ENCODE assay signal across 8 cellular contexts in the genomic region with DNA sequence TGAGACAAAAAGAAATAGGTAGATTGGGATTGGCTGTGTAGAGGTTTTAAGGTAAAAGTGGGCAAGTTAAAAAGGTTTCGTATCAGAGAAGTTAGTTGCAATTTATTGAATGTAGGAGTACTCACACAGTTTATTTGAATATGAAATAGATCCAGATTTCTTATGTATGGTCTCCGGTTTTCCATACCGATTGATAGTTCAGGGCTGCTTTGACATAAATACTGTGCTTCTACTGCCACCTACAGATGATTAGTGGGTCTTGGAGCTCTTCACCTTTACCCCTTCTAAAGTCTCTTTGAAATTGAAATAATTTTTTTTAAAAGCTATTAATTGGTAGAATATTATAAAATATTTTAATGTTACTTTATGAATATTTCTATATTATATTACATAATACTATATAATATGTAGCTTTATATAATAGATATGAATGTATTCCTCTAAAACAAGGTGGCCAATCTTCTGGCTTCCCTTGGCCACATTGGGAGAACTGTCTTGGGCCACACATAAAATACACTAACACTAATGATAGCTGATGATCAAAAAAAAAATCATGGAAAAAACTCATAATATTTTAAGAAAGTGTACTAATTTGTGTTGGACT. TPM values are rescaled to one million over a fixed set of nuclear protein-coding genes. Genes with fewer than 3 reads are reported as not detected.
A peak's percentile ranks its signal among the peaks of the same experiment; 100 is the strongest.
DNase-seq lines count a peak whose midpoint lies in the region; ATAC-seq and TF ChIP-seq lines count a peak whose summit lies in the region.

No MANE protein-coding gene starts in this region.

- peaks cover 64% of the 10 kb centered on the region for H3K4me1 Mint-ChIP-seq in stimulated activated memory B cell treated with anti-CD40 and anti-IgM and Interleukin-4, amounts not matched to agents 10 μg/mL and 1 μg/mL and 100 μg/mL, for 72 hours

- peak overlapping the region; percentile 2 to 93 for H3K27ac Mint-ChIP-seq in activated naive CD4-positive, alpha-beta T cell treated with anti-CD3 and anti-CD28 coated beads, Interleukin-2, amount 50 U/mL, for 72 hours
- no peak overlapping the region for H3K27ac Mint-ChIP-seq in stimulated activated memory B cell treated with anti-CD40 and anti-IgM and Interleukin-4, amounts not matched to agents 10 μg/mL and 1 μg/mL and 100 μg/mL, for 72 hours

- in situ Hi-C loops in GM13977 (cut with MboI; ENCODE audit: low pct_unique_long_range_greater_than_20kb, low sequenced_read_pairs, unreplicated experiment) = loop anchor here (25.0 kb wide), 1 partner anchor 404 kb away; no protein-coding TSS in a partner anchor

- H3K36me3 Mint-ChIP-seq in activated naive CD4-positive, alpha-beta T cell treated with anti-CD3 and anti-CD28 coated beads, Interleukin-2, amount 50 U/mL, for 72 hours = peaks cover 0 to 8% of the 10 kb centered on the region in 2 donors
- H3K36me3 Mint-ChIP-seq in stimulated activated memory B cell treated with anti-CD40 and anti-IgM and Interleukin-4, amounts not matched to agents 10 μg/mL and 1 μg/mL and 100 μg/mL, for 72 hours = peaks cover 6% of the 10 kb centered on the region

- peak; percentile 39 to 43 for ATAC-seq in activated naive CD4-positive, alpha-beta T cell treated with anti-CD3 and anti-CD28 coated beads, Interleukin-2, amount 50 U/mL, for 72 hours
- ATAC-seq in stimulated activated memory B cell treated with anti-CD40 and anti-IgM and Interleukin-4, amounts not matched to agents 10 μg/mL and 1 μg/mL and 100 μg/mL, for 72 hours = peak; percentile 61
- ATAC-seq in GM18498 (IDR thresholded peaks at IDR 0.05; ENCODE audit: unreplicated experiment) = no peak
- ATAC-seq in HG02678 (IDR thresholded peaks at IDR 0.05; ENCODE audit: unreplicated experiment) = no peak

- no peaks in the 10 kb centered on the region for H3K9me3 ChIP-seq in BLaER1 treated with 17β-estradiol and CSF1 and Interleukin-3, amounts not matched to agents 10 nM and 100 nM (replicated peaks in 1 of 11)
- no peaks in the 10 kb centered on the region for H3K9me3 ChIP-seq in left ventricle myocardium inferior (replicated peaks)

- H3K4me1 ChIP-seq in BLaER1 treated with 17β-estradiol and CSF1 and Interleukin-3, amounts not matched to agents 10 nM and 100 nM = peaks cover 80 to 98% (median 90%) of the 10 kb centered on the region in 10 experiments
- H3K4me1 ChIP-seq in left ventricle myocardium inferior = peaks cover 24% of the 10 kb centered on the region

- intact Hi-C loops in left ventricle myocardium inferior (cut with micrococcal nuclease) = loop anchor here (5.0 kb wide), 2 partner anchors 89 to 171 kb away; no protein-coding TSS in a partner anchor

- H3K4me3 ChIP-seq in BLaER1 treated with 17β-estradiol and CSF1 and Interleukin-3, amounts not matched to agents 10 nM and 100 nM = no peak overlapping the region
- H3K4me3 ChIP-seq in left ventricle myocardium inferior = no peak overlapping the region

- no peaks in the 10 kb centered on the region for H3K27me3 Mint-ChIP-seq in stimulated activated memory B cell treated with anti-CD40 and anti-IgM and Interleukin-4, amounts not matched to agents 10 μg/mL and 1 μg/mL and 100 μg/mL, for 72 hours

- peaks cover 8 to 52% (median 24%) of the 10 kb centered on the region in 11 experiments; a peak in 20 of 22 replicates for H3K36me3 ChIP-seq in BLaER1 treated with 17β-estradiol and CSF1 and Interleukin-3, amounts not matched to agents 10 nM and 100 nM
- H3K36me3 ChIP-seq in left ventricle myocardium inferior = no peaks in the 10 kb centered on the region

- TF ChIP-seq CTCF in GM13977 (IDR thresholded peaks at IDR 0.05; ENCODE audit: extremely low read depth, insufficient read depth, missing control alignments) = peak; percentile 60
- TF ChIP-seq CTCF in left ventricle myocardium inferior (IDR thresholded peaks at IDR 0.05; ENCODE audit: borderline replicate concordance) = peak; percentile 78

- peaks cover 0 to 32% (median 0%) of the 10 kb centered on the region in 11 experiments; a peak in 6 of 22 replicates for H4K20me1 ChIP-seq in BLaER1 treated with 17β-estradiol and CSF1 and Interleukin-3, amounts not matched to agents 10 nM and 100 nM

- no peak overlapping the region for H3K4me3 Mint-ChIP-seq in stimulated activated memory B cell treated with anti-CD40 and anti-IgM and Interleukin-4, amounts not matched to agents 10 μg/mL and 1 μg/mL and 100 μg/mL, for 72 hours

- peak overlapping the region; percentile 28 to 91 (median 82); a peak in 18 of 22 replicates for H3K4me2 ChIP-seq in BLaER1 treated with 17β-estradiol and CSF1 and Interleukin-3, amounts not matched to agents 10 nM and 100 nM

- peak overlapping the region in 5 of 11 experiments; percentile 32 to 57 (median 42); a peak in 8 of 22 replicates for H3K9ac ChIP-seq in BLaER1 treated with 17β-estradiol and CSF1 and Interleukin-3, amounts not matched to agents 10 nM and 100 nM

- H3K27ac ChIP-seq in BLaER1 treated with 17β-estradiol and CSF1 and Interleukin-3, amounts not matched to agents 10 nM and 100 nM = peak overlapping the region in 7 of 11 experiments; percentile 45 to 93 (median 70); a peak in 10 of 22 replicates
- H3K27ac ChIP-seq in left ventricle myocardium inferior (replicated peaks) = no peak overlapping the region

- no peaks in the 10 kb centered on the region for H3K27me3 ChIP-seq in BLaER1 treated with 17β-estradiol and CSF1 and Interleukin-3, amounts not matched to agents 10 nM and 100 nM
- H3K27me3 ChIP-seq in left ventricle myocardium inferior (ENCODE audit: low read depth) = no peaks in the 10 kb centered on the region

- DNase-seq in GM13977 (ENCODE audit: low spot score) = peak; percentile 24
- DNase-seq in NCI-H187 treated with DMSO at 0.1 percent for 48 hours (lab: John Stamatoyannopoulos, UW) = peak; percentile 32
- no peak for DNase-seq in activated naive CD4-positive, alpha-beta T cell treated with anti-CD3 and anti-CD28 coated beads, Interleukin-2, amount 50 U/mL, for 72 hours (ENCODE audit: low spot score in 2 of 2)
- no peak for DNase-seq in left ventricle myocardium inferior

- H3K9me3 Mint-ChIP-seq in activated naive CD4-positive, alpha-beta T cell treated with anti-CD3 and anti-CD28 coated beads, Interleukin-2, amount 50 U/mL, for 72 hours = no peaks in the 10 kb centered on the region
- no peaks in the 10 kb centered on the region for H3K9me3 Mint-ChIP-seq in stimulated activated memory B cell treated with anti-CD40 and anti-IgM and Interleukin-4, amounts not matched to agents 10 μg/mL and 1 μg/mL and 100 μg/mL, for 72 hours

RNA-seq across cellular contexts. Expression of a gene that starts 7.7 kb away (rescaled TPM):
- 1 to 10 TPM; 2.0 to 8.4 TPM for total RNA-seq in activated naive CD4-positive, alpha-beta T cell treated with anti-CD3 and anti-CD28 coated beads, Interleukin-2, amount 50 U/mL, for 72 hours
- not detected for total RNA-seq in left ventricle myocardium inferior

RNA-seq across cellular contexts. Expression of a gene that starts 41.3 kb away (rescaled TPM):
- 10 to 100 TPM; 55.0 to 55.4 TPM for total RNA-seq in activated naive CD4-positive, alpha-beta T cell treated with anti-CD3 and anti-CD28 coated beads, Interleukin-2, amount 50 U/mL, for 72 hours
- total RNA-seq in left ventricle myocardium inferior = 1.7 TPM

Comparison
In these comparisons a context has a peak if more than half of its experiments do, and no peak if none do; other contexts are left out.
1. DNase-seq: peak in GM13977 (single experiment) and NCI-H187 treated with DMSO at 0.1 percent for 48 hours (single experiment); none in activated naive CD4-positive, alpha-beta T cell treated with anti-CD3 and anti-CD28 coated beads, Interleukin-2, amount 50 U/mL, for 72 hours (0 of 2) and left ventricle myocardium inferior (single experiment).
2. ATAC-seq: peak in activated naive CD4-positive, alpha-beta T cell treated with anti-CD3 and anti-CD28 coated beads, Interleukin-2, amount 50 U/mL, for 72 hours (2 of 2) and stimulated activated memory B cell treated with anti-CD40 and anti-IgM and Interleukin-4, amounts not matched to agents 10 μg/mL and 1 μg/mL and 100 μg/mL, for 72 hours (single experiment); none in GM18498 (single experiment) and HG02678 (single experiment).
3. RNA of a gene that starts 41.3 kb away (total RNA-seq): 55.0 to 55.4 TPM in activated naive CD4-positive, alpha-beta T cell treated with anti-CD3 and anti-CD28 coated beads, Interleukin-2, amount 50 U/mL, for 72 hours; 1.7 TPM in left ventricle myocardium inferior (single experiment); every median in the first group is over 10 times any median in the second.